31 cellular contexts compared by ENCODE assay signal in the genomic region with DNA sequence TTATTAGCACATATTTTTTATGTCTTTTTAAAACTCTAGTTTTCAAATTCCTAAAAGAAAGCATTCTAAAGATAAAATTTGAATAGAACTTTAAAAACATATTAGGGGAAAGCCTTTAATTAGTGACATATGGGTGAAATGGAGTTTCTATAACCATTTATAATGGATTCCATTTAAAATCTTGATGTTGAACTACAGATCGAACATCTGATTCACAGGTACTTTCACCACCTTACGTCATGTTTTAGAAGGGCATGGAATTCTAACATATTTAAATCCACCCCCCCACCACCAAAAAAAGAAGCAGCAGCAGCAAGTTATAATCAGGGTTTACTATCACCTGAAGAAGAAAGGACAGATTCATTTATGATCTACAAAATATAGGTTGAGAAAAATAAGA.
DNase-seq lines count a peak whose midpoint lies in the region; ATAC-seq, FAIRE-seq and TF ChIP-seq lines count a peak whose summit lies in the region.
"Had no signal": no experiment of that assay in that cellular context is flagged by ENCODE, and none has a peak within 500 bp of the region (broad histone marks: within the 10 kb centered on the region; RNA-seq: fewer than 3 reads in every experiment).

No MANE protein-coding gene starts in this region.

- no peak for ATAC-seq in HepG2
- ATAC-seq in right lobe of liver = no peak
- no peak for ATAC-seq in K562
- ATAC-seq: A549; CD8-positive, alpha-beta T cell had no signal

- DNase-seq in HepG2 (ENCODE audit: low spot score) (no peak), right lobe of liver (no peak), K562 (ENCODE audit: extremely low read depth in 1 of 4, low spot score in 3 of 4) (no peak), MV-4-11 (lab: John Stamatoyannopoulos, UW) (no peak)
- DNase-seq: 8988T; ACHN; AML-193; BE2C; C1 segment of cervical spinal cord; Caco-2; Calu3; CD4-positive, alpha-beta memory T cell; CD4-positive, alpha-beta T cell; CD4-positive, CD25-positive, alpha-beta regulatory T cell; CD8-positive, alpha-beta memory T cell; CD8-positive, alpha-beta T cell; COR-L47; DMS 273 treated with DMSO at 0.1 percent for 48 hours; DMS153; DMS53; DMS79; DMS79 treated with DMSO at 0.1 percent for 48 hours; DND-41; EL had no signal

- TF ChIP-seq RAD21 in HepG2 (CRISPR knock-in tag; IDR thresholded peaks at IDR 0.05) (no peak), K562 (CRISPR knock-in tag; conservative IDR thresholded peaks at IDR 0.05 in 1 of 2, IDR thresholded peaks at IDR 0.05 in 1 of 2) (no peak)

- H3K9me1 ChIP-seq in K562 (ENCODE audit: control insufficient read depth, insufficient read depth, low read length) = no peaks in the 10 kb centered on the region

- TF ChIP-seq CTCF in HepG2 (CRISPR knock-in tag; IDR thresholded peaks at IDR 0.05) (no peak), right lobe of liver (IDR thresholded peaks at IDR 0.05) (no peak), K562 (IDR thresholded peaks at IDR 0.05 in 2 of 3, conservative IDR thresholded peaks at IDR 0.05 in 1 of 3; ENCODE audit: insufficient read depth in 2 of 3, low read depth in 1 of 3, low read length in 3 of 3) (no peak)

- H3K4me3 ChIP-seq in HepG2 (replicated peaks in 1 of 3; ENCODE audit: insufficient read depth in 1 of 3, low read depth in 2 of 3, low read length in 3 of 3) (no peak overlapping the region), right lobe of liver (no peak overlapping the region), K562 (no peak overlapping the region)
- H3K4me3 ChIP-seq: A549; BLaER1; BLaER1 treated with 17β-estradiol and CSF1 and Interleukin-3, amounts not matched to agents 10 nM and 100 nM had no signal

- H3K9me3 ChIP-seq in HepG2 (ENCODE audit: low read length) (no peaks in the 10 kb centered on the region), right lobe of liver (no peaks in the 10 kb centered on the region), K562 (replicated peaks; ENCODE audit: control insufficient read depth, insufficient read depth, low read depth, low read length) (no peaks in the 10 kb centered on the region; the same call in 1 of the 2 replicates)
- H3K9me3 ChIP-seq: A549, BE2C, Caco-2 had no signal

- TF ChIP-seq EP300 in HepG2 (IDR thresholded peaks at IDR 0.05; ENCODE audit: low read depth in 2 of 2, low read length in 2 of 2) (no peak), HepG2 (CRISPR knock-in tag; IDR thresholded peaks at IDR 0.05; ENCODE audit: borderline replicate concordance) (no peak), K562 (IDR thresholded peaks at IDR 0.05; ENCODE audit: low read length) (no peak)

- intact Hi-C loops in HepG2 (cut with micrococcal nuclease; ENCODE audit: unreplicated experiment) (no loop called here), right lobe of liver (cut with DNase I) (no loop called here), K562 (cut with micrococcal nuclease) (no loop called here)

- H3K27ac ChIP-seq in HepG2 (ENCODE audit: extremely low read length, insufficient read depth, low read length) (no peak overlapping the region), right lobe of liver (no peak overlapping the region), K562 (ENCODE audit: extremely low read depth, low read depth, low read length) (no peak overlapping the region)
- H3K27ac ChIP-seq: 22Rv1; A549; BLaER1; BLaER1 treated with 17β-estradiol and CSF1 and Interleukin-3, amounts not matched to agents 10 nM and 100 nM; C4-2B had no signal

- POLR2A ChIA-PET in HepG2 (lab: Yijun Ruan, JAX) = no interaction called here
- POLR2A ChIA-PET in K562 (lab: Yijun Ruan, JAX) = no interaction called here

- FAIRE-seq in HepG2 (lab: Jason Lieb, UNC) (no peak), K562 (lab: Jason Lieb, UNC) (no peak)
- FAIRE-seq: A204.1, A549, D721Med had no signal

- H3K79me2 ChIP-seq in HepG2 (ENCODE audit: insufficient read depth, low read length) = no peaks in the 10 kb centered on the region
- no peaks in the 10 kb centered on the region for H3K79me2 ChIP-seq in K562 (ENCODE audit: control insufficient read depth, insufficient read depth, low read length)

- H4K20me1 ChIP-seq in HepG2 (ENCODE audit: insufficient read depth, low read length) = no peaks in the 10 kb centered on the region
- no peaks in the 10 kb centered on the region for H4K20me1 ChIP-seq in K562 (replicated peaks; ENCODE audit: control insufficient read depth, insufficient read depth, low read length)
- H4K20me1 ChIP-seq: BLaER1; BLaER1 treated with 17β-estradiol and CSF1 and Interleukin-3, amounts not matched to agents 10 nM and 100 nM had no signal

- no peak overlapping the region for H2AFZ ChIP-seq in HepG2 (ENCODE audit: low read length)
- H2AFZ ChIP-seq in K562 (ENCODE audit: low read depth, low read length) = no peak overlapping the region

- H3K36me3 ChIP-seq in HepG2 (replicated peaks in 1 of 2; ENCODE audit: control insufficient read depth in 1 of 2, insufficient read depth in 2 of 2, low read length in 2 of 2) (no peaks in the 10 kb centered on the region), right lobe of liver (no peaks in the 10 kb centered on the region), K562 (ENCODE audit: control insufficient read depth, insufficient read depth, low read length) (no peaks in the 10 kb centered on the region)
- H3K36me3 ChIP-seq: BE2C; BLaER1; BLaER1 treated with 17β-estradiol and CSF1 and Interleukin-3, amounts not matched to agents 10 nM and 100 nM had no signal

- no peaks in the 10 kb centered on the region for H3K4me1 ChIP-seq in HepG2 (ENCODE audit: insufficient read depth, low read length)
- H3K4me1 ChIP-seq in right lobe of liver = no peaks in the 10 kb centered on the region
- H3K4me1 ChIP-seq in K562 (replicated peaks in 1 of 2; ENCODE audit: control insufficient read depth in 2 of 2, insufficient read depth in 2 of 2, low read length in 2 of 2) = no peaks in the 10 kb centered on the region; a peak in 1 of 5 replicates
- H3K4me1 ChIP-seq: A549; BE2C; BLaER1; BLaER1 treated with 17β-estradiol and CSF1 and Interleukin-3, amounts not matched to agents 10 nM and 100 nM; Caco-2 had no signal

- WGBS in HepG2 (ENCODE audit: low lambda C conversion rate) = 4% methylated on average over 2 of the region's 2 CpGs
- WGBS in right lobe of liver (ENCODE audit: insufficient coverage, low coverage, low lambda C conversion rate, missing lambda C conversion rate) = 69% methylated on average over 2 of the region's 2 CpGs
- WGBS in K562 (ENCODE audit: insufficient coverage, low coverage, missing lambda C conversion rate) = 4% methylated on average over 2 of the region's 2 CpGs

- in situ Hi-C loops in HepG2 (cut with HindIII; ENCODE audit: extremely low pct_ligation_motif_present, low pct_unique_long_range_greater_than_20kb) (no loop called here), K562 (cut with MboI) (no loop called here)

- BruUV-seq in HepG2 (replicated peaks; lab: Mats Ljungman, UMichigan) (no TSS peak), K562 (replicated peaks; lab: Mats Ljungman, UMichigan) (no TSS peak)

- H3K9ac ChIP-seq in HepG2 (ENCODE audit: insufficient read depth, low read depth, low read length) = no peak overlapping the region
- no peak overlapping the region for H3K9ac ChIP-seq in K562 (ENCODE audit: insufficient read depth in 1 of 2, low read depth in 2 of 2, low read length in 2 of 2)
- H3K9ac ChIP-seq: BLaER1; BLaER1 treated with 17β-estradiol and CSF1 and Interleukin-3, amounts not matched to agents 10 nM and 100 nM had no signal

- CTCF ChIA-PET in HepG2 (lab: Yijun Ruan, JAX; ENCODE audit: low intra/inter-chr PET ratio, low total read pairs) = no interaction called here
- CTCF ChIA-PET in K562 (lab: Yijun Ruan, JAX; ENCODE audit: low intra/inter-chr PET ratio) = no interaction called here

- H3K27me3 ChIP-seq in HepG2 (ENCODE audit: control insufficient read depth in 1 of 2, insufficient read depth in 2 of 2, low read length in 2 of 2) (peaks cover 2 to 3% of the 10 kb centered on the region in 2 experiments; a peak in 2 of 5 replicates), right lobe of liver (no peaks in the 10 kb centered on the region), K562 (ENCODE audit: control insufficient read depth in 2 of 2, insufficient read depth in 2 of 2, low read length in 2 of 2) (peaks cover 3 to 12% of the 10 kb centered on the region in 2 experiments; a peak in 3 of 5 replicates)
- H3K27me3 ChIP-seq: BE2C; BLaER1; BLaER1 treated with 17β-estradiol and CSF1 and Interleukin-3, amounts not matched to agents 10 nM and 100 nM had no signal

- H3K4me2 ChIP-seq in HepG2 (ENCODE audit: low read depth, low read length) (no peak overlapping the region), K562 (ENCODE audit: insufficient read depth, low read length) (no peak overlapping the region)
- H3K4me2 ChIP-seq: A549; BLaER1; BLaER1 treated with 17β-estradiol and CSF1 and Interleukin-3, amounts not matched to agents 10 nM and 100 nM had no signal

- no peak for TF ChIP-seq POLR2A in HepG2 (IDR thresholded peaks at IDR 0.05; ENCODE audit: insufficient read depth in 1 of 2, low read depth in 2 of 2, low read length in 2 of 2)
- no peak for TF ChIP-seq POLR2A in right lobe of liver (IDR thresholded peaks at IDR 0.05)
- no peak for TF ChIP-seq POLR2A in K562 (conservative IDR thresholded peaks at IDR 0.05)

TF ChIP-seq in HepG2, 621 proteins besides CTCF, POLR2A, EP300 and RAD21:
- no peak for TF ChIP-seq PAF1 (CRISPR knock-in tag; IDR thresholded peaks at IDR 0.05)
- TF ChIP-seq HNRNPK (IDR thresholded peaks at IDR 0.05; ENCODE audit: low read depth, low read length, poor library complexity, severe bottlenecking) = peak; percentile 48

TF ChIP-seq in K562, 482 proteins besides CTCF, POLR2A, EP300 and RAD21 (continues in another document):
- TF ChIP-seq ZNF140 (CRISPR knock-in tag; IDR thresholded peaks at IDR 0.05) (no peak), HSF4 (CRISPR knock-in tag; IDR thresholded peaks at IDR 0.05; ENCODE audit: borderline replicate concordance) (no peak), TAF1 (IDR thresholded peaks at IDR 0.05; ENCODE audit: control insufficient read depth, extremely low read depth, insufficient read depth, low read length, severe bottlenecking) (no peak), PCBP1 (IDR thresholded peaks at IDR 0.05; ENCODE audit: low read depth, low read length, poor library complexity, severe bottlenecking) (peak; percentile 67), ZNF644 (tag; IDR thresholded peaks at IDR 0.05; ENCODE audit: low read depth) (no peak)
- TF ChIP-seq, protein P1, sequence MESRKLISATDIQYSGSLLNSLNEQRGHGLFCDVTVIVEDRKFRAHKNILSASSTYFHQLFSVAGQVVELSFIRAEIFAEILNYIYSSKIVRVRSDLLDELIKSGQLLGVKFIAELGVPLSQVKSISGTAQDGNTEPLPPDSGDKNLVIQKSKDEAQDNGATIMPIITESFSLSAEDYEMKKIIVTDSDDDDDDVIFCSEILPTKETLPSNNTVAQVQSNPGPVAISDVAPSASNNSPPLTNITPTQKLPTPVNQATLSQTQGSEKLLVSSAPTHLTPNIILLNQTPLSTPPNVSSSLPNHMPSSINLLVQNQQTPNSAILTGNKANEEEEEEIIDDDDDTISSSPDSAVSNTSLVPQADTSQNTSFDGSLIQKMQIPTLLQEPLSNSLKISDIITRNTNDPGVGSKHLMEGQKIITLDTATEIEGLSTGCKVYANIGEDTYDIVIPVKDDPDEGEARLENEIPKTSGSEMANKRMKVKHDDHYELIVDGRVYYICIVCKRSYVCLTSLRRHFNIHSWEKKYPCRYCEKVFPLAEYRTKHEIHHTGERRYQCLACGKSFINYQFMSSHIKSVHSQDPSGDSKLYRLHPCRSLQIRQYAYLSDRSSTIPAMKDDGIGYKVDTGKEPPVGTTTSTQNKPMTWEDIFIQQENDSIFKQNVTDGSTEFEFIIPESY (CRISPR knock-in tag; IDR thresholded peaks at IDR 0.05) = no peak
